Comparison of ENCODE assay signal across 1 cellular context in genomic region chr5:178577376-178577839, GRCh38.
TF ChIP-seq lines count a peak whose summit lies in the region.

No MANE protein-coding gene starts in this region.

TF ChIP-seq in GM23338, 12 proteins besides CTCF, POLR2A, EP300 and RAD21 (continued from another document):
- TF ChIP-seq ZNF462 (CRISPR knock-in tag; IDR thresholded peaks at IDR 0.05) (no peak), ETS1 (IDR thresholded peaks at IDR 0.05) (no peak)
